In the genomic region with DNA sequence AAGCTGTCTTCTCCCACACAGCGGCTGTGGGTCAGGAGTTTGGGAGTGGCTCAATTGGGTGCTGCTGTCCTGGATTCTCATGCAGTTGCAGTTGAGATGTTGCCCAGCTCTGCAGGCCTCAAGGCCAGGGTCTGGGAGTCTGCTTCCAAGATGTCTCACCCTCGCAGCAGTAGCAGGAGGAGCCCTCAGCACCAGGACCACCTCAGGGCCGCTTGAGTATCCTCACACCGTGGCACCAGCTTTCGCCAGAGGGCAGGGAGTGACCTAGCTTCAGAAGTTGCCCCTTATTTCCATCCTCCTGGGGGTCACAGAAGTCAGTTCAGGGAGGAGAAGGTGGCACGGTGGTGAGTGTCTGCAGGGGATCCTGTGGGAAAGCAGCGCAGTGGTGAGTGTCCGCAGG, we compare ENCODE assay signal across 20 cellular contexts. TPM values are rescaled to one million over a fixed set of nuclear protein-coding genes. Genes with fewer than 3 reads are reported as not detected.
DNase-seq lines count a peak whose midpoint lies in the region; ATAC-seq and TF ChIP-seq lines count a peak whose summit lies in the region.
"Had no signal": no experiment of that assay in that cellular context is flagged by ENCODE, and none has a peak within 500 bp of the region (broad histone marks: within the 10 kb centered on the region; RNA-seq: fewer than 3 reads in every experiment).

No MANE protein-coding gene starts in this region.

- no peaks in the 10 kb centered on the region for H3K27me3 Mint-ChIP-seq in activated CD8-positive, alpha-beta memory T cell treated with anti-CD3 and anti-CD28 coated beads, Interleukin-2, amount 10 ng/mL, durations not matched to agents 7 days and 5 days
- H3K27me3 Mint-ChIP-seq in activated naive CD8-positive, alpha-beta T cell treated with anti-CD3 and anti-CD28 coated beads, Interleukin-2, amount 10 ng/mL, durations not matched to agents 7 days and 5 days: no peaks in the 10 kb centered on the region
- no peaks in the 10 kb centered on the region for H3K27me3 Mint-ChIP-seq in natural killer cell treated with Interleukin-12 subunit alpha and Interleukin-12 subunit beta and Interleukin-15 and Interleukin-18, amount 100 ng/mL, for 72 hours
- H3K27me3 Mint-ChIP-seq in stimulated activated naive CD8-positive, alpha-beta T cell treated with anti-CD3 and anti-CD28 coated beads, Interleukin-15, amount 100 ng/mL, for 72 hours: no peaks in the 10 kb centered on the region

- no peaks in the 10 kb centered on the region for H3K9me3 Mint-ChIP-seq in activated CD8-positive, alpha-beta memory T cell treated with anti-CD3 and anti-CD28 coated beads, Interleukin-2, amount 10 ng/mL, durations not matched to agents 7 days and 5 days (ENCODE audit: low read depth)
- H3K9me3 Mint-ChIP-seq in activated naive CD8-positive, alpha-beta T cell treated with anti-CD3 and anti-CD28 coated beads, Interleukin-2, amount 10 ng/mL, durations not matched to agents 7 days and 5 days: no peaks in the 10 kb centered on the region
- H3K9me3 Mint-ChIP-seq in natural killer cell treated with Interleukin-12 subunit alpha and Interleukin-12 subunit beta and Interleukin-15 and Interleukin-18, amount 100 ng/mL, for 72 hours: no peaks in the 10 kb centered on the region
- no peaks in the 10 kb centered on the region for H3K9me3 Mint-ChIP-seq in stimulated activated naive CD8-positive, alpha-beta T cell treated with anti-CD3 and anti-CD28 coated beads, Interleukin-15, amount 100 ng/mL, for 72 hours
- H3K9me3 Mint-ChIP-seq: HFFc6 had no signal

- WGBS in tibial nerve, 2 donors: 98 to 99% methylated on average over 7 to 8 of the region's 8 CpGs

- peaks cover 53% of the 10 kb centered on the region for H3K4me1 Mint-ChIP-seq in activated CD8-positive, alpha-beta memory T cell treated with anti-CD3 and anti-CD28 coated beads, Interleukin-2, amount 10 ng/mL, durations not matched to agents 7 days and 5 days
- H3K4me1 Mint-ChIP-seq in activated naive CD8-positive, alpha-beta T cell treated with anti-CD3 and anti-CD28 coated beads, Interleukin-2, amount 10 ng/mL, durations not matched to agents 7 days and 5 days: peaks cover 28% of the 10 kb centered on the region
- H3K4me1 Mint-ChIP-seq in natural killer cell treated with Interleukin-12 subunit alpha and Interleukin-12 subunit beta and Interleukin-15 and Interleukin-18, amount 100 ng/mL, for 72 hours (ENCODE audit: low read depth in 2 of 2): peaks cover 45 to 49% of the 10 kb centered on the region in 2 donors
- H3K4me1 Mint-ChIP-seq in stimulated activated naive CD8-positive, alpha-beta T cell treated with anti-CD3 and anti-CD28 coated beads, Interleukin-15, amount 100 ng/mL, for 72 hours: peaks cover 49% of the 10 kb centered on the region

- H3K4me3 Mint-ChIP-seq in activated CD8-positive, alpha-beta memory T cell treated with anti-CD3 and anti-CD28 coated beads, Interleukin-2, amount 10 ng/mL, durations not matched to agents 7 days and 5 days: no peak overlapping the region
- no peak overlapping the region for H3K4me3 Mint-ChIP-seq in activated naive CD8-positive, alpha-beta T cell treated with anti-CD3 and anti-CD28 coated beads, Interleukin-2, amount 10 ng/mL, durations not matched to agents 7 days and 5 days
- peak overlapping the region; percentile 50 for H3K4me3 Mint-ChIP-seq in natural killer cell treated with Interleukin-12 subunit alpha and Interleukin-12 subunit beta and Interleukin-15 and Interleukin-18, amount 100 ng/mL, for 72 hours
- no peak overlapping the region for H3K4me3 Mint-ChIP-seq in stimulated activated naive CD8-positive, alpha-beta T cell treated with anti-CD3 and anti-CD28 coated beads, Interleukin-15, amount 100 ng/mL, for 72 hours
- H3K4me3 Mint-ChIP-seq: HFFc6 had no signal

- no peak overlapping the region for H3K27ac ChIP-seq in tibial nerve

- H3K4me3 ChIP-seq in tibial nerve (no peak overlapping the region), foreskin fibroblast (ENCODE audit: low read depth in 1 of 2, low read length in 2 of 2) (no peak overlapping the region)

- H3K27ac Mint-ChIP-seq in activated CD8-positive, alpha-beta memory T cell treated with anti-CD3 and anti-CD28 coated beads, Interleukin-2, amount 10 ng/mL, durations not matched to agents 7 days and 5 days: peak overlapping the region; percentile 31
- peak overlapping the region; percentile 24 for H3K27ac Mint-ChIP-seq in activated naive CD8-positive, alpha-beta T cell treated with anti-CD3 and anti-CD28 coated beads, Interleukin-2, amount 10 ng/mL, durations not matched to agents 7 days and 5 days
- H3K27ac Mint-ChIP-seq in natural killer cell treated with Interleukin-12 subunit alpha and Interleukin-12 subunit beta and Interleukin-15 and Interleukin-18, amount 100 ng/mL, for 72 hours: peak overlapping the region; percentile 57 to 78
- peak overlapping the region in 1 of 2 donors; percentile 54 for H3K27ac Mint-ChIP-seq in stimulated activated naive CD8-positive, alpha-beta T cell treated with anti-CD3 and anti-CD28 coated beads, Interleukin-15, amount 100 ng/mL, for 72 hours
- H3K27ac Mint-ChIP-seq: HFFc6 had no signal

- POLR2A ChIA-PET in activated naive CD8-positive, alpha-beta T cell treated with anti-CD3 and anti-CD28 coated beads, Interleukin-2, amount 10 ng/mL, durations not matched to agents 7 days and 5 days (lab: Charles Lee): no interaction called here

- no peak for DNase-seq in activated CD8-positive, alpha-beta memory T cell treated with anti-CD3 and anti-CD28 coated beads, Interleukin-2, amount 10 ng/mL, durations not matched to agents 7 days and 5 days
- DNase-seq in activated CD8-positive, alpha-beta memory T cell treated with anti-CD3 and anti-CD28 coated beads for 24 hours: no peak
- no peak for DNase-seq in activated naive CD8-positive, alpha-beta T cell treated with anti-CD3 and anti-CD28 coated beads, Interleukin-2, amount 10 ng/mL, durations not matched to agents 7 days and 5 days
- no peak for DNase-seq in natural killer cell treated with Interleukin-12 subunit alpha and Interleukin-12 subunit beta and Interleukin-15 and Interleukin-18, amount 100 ng/mL, for 72 hours (ENCODE audit: low spot score)
- DNase-seq in activated effector memory CD4-positive, alpha-beta T cell treated with Interleukin-2 at 50 U/mL for 16 hours: no peak
- DNase-seq in stimulated activated naive CD8-positive, alpha-beta T cell treated with anti-CD3 and anti-CD28 coated beads, Interleukin-15, amount 100 ng/mL, for 72 hours: no peak
- DNase-seq in tibial nerve (ENCODE audit: low spot score in 2 of 2) (no peak), foreskin fibroblast (no peak)
- DNase-seq: 8988T, BE2C, GDM1, GOT3, HFFc6, NCI-H1048, NCI-H1436 treated with DMSO at 0.1 percent for 48 hours, NCI-H2029 treated with DMSO at 0.1 percent for 48 hours, NCI-H2171 treated with DMSO at 0.1 percent for 48 hours, NCI-H510A treated with DMSO at 0.1 percent for 48 hours had no signal

- H3K4me1 ChIP-seq in tibial nerve: no peaks in the 10 kb centered on the region
- H3K4me1 ChIP-seq: BE2C had no signal

- no peaks in the 10 kb centered on the region for H3K27me3 ChIP-seq in tibial nerve
- H3K27me3 ChIP-seq: BE2C had no signal

- CTCF ChIA-PET in activated CD8-positive, alpha-beta memory T cell treated with anti-CD3 and anti-CD28 coated beads, Interleukin-2, amount 10 ng/mL, durations not matched to agents 7 days and 5 days (lab: Charles Lee): no interaction called here

- TF ChIP-seq CTCF in tibial nerve (IDR thresholded peaks at IDR 0.05) (no peak), foreskin fibroblast (IDR thresholded peaks at IDR 0.05; ENCODE audit: low read depth, low read length) (no peak)

- peaks cover 0 to 41% (median 0%) of the 10 kb centered on the region in 3 donors for H3K36me3 ChIP-seq in tibial nerve

- no peak for TF ChIP-seq POLR2A in tibial nerve (IDR thresholded peaks at IDR 0.05)

- H3K36me3 Mint-ChIP-seq in activated CD8-positive, alpha-beta memory T cell treated with anti-CD3 and anti-CD28 coated beads, Interleukin-2, amount 10 ng/mL, durations not matched to agents 7 days and 5 days: peaks cover 25% of the 10 kb centered on the region
- peaks cover 9% of the 10 kb centered on the region for H3K36me3 Mint-ChIP-seq in activated naive CD8-positive, alpha-beta T cell treated with anti-CD3 and anti-CD28 coated beads, Interleukin-2, amount 10 ng/mL, durations not matched to agents 7 days and 5 days
- peaks cover under 1% of the 10 kb centered on the region for H3K36me3 Mint-ChIP-seq in natural killer cell treated with Interleukin-12 subunit alpha and Interleukin-12 subunit beta and Interleukin-15 and Interleukin-18, amount 100 ng/mL, for 72 hours

- no peak for TF ChIP-seq EP300 in tibial nerve (IDR thresholded peaks at IDR 0.05)

- no peaks in the 10 kb centered on the region for H3K9me3 ChIP-seq in tibial nerve
- H3K9me3 ChIP-seq: BE2C had no signal

- ATAC-seq in activated CD8-positive, alpha-beta memory T cell treated with anti-CD3 and anti-CD28 coated beads, Interleukin-2, amount 10 ng/mL, durations not matched to agents 7 days and 5 days: no peak
- no peak for ATAC-seq in activated naive CD8-positive, alpha-beta T cell treated with anti-CD3 and anti-CD28 coated beads, Interleukin-2, amount 10 ng/mL, durations not matched to agents 7 days and 5 days (ENCODE audit: low read depth)
- no peak for ATAC-seq in natural killer cell treated with Interleukin-12 subunit alpha and Interleukin-12 subunit beta and Interleukin-15 and Interleukin-18, amount 100 ng/mL, for 72 hours
- ATAC-seq in stimulated activated naive CD8-positive, alpha-beta T cell treated with anti-CD3 and anti-CD28 coated beads, Interleukin-15, amount 100 ng/mL, for 72 hours: no peak

RNA-seq across cellular contexts. Expression of gene TFDP1, which starts 20.9 kb away (rescaled TPM):
- total RNA-seq in activated CD8-positive, alpha-beta memory T cell treated with anti-CD3 and anti-CD28 coated beads, Interleukin-2, amount 10 ng/mL, durations not matched to agents 7 days and 5 days: 100 to 1,000 TPM; 168 to 175 TPM
- 100 to 1,000 TPM; 103 to 117 TPM for total RNA-seq in activated naive CD8-positive, alpha-beta T cell treated with anti-CD3 and anti-CD28 coated beads, Interleukin-2, amount 10 ng/mL, durations not matched to agents 7 days and 5 days
- 100 to 1,000 TPM in 1 of 2 donors, 10 to 100 TPM in 1; 97.5 to 226 TPM for total RNA-seq in natural killer cell treated with Interleukin-12 subunit alpha and Interleukin-12 subunit beta and Interleukin-15 and Interleukin-18, amount 100 ng/mL, for 72 hours
- 10 to 100 TPM; 19.2 to 45.3 (median 34.1) TPM for total RNA-seq in tibial nerve

RNA-seq across cellular contexts. Expression of gene ATP4B, which starts 52.5 kb away (rescaled TPM):
- total RNA-seq in activated CD8-positive, alpha-beta memory T cell treated with anti-CD3 and anti-CD28 coated beads, Interleukin-2, amount 10 ng/mL, durations not matched to agents 7 days and 5 days: not detected
- total RNA-seq in activated naive CD8-positive, alpha-beta T cell treated with anti-CD3 and anti-CD28 coated beads, Interleukin-2, amount 10 ng/mL, durations not matched to agents 7 days and 5 days: not detected
- not detected for total RNA-seq in natural killer cell treated with Interleukin-12 subunit alpha and Interleukin-12 subunit beta and Interleukin-15 and Interleukin-18, amount 100 ng/mL, for 72 hours
- not detected for total RNA-seq in tibial nerve
- total RNA-seq: HFFc6, HT-29, MCF 10A had no signal
